2 cellular contexts compared by ENCODE assay signal in genomic region chr5:124783285-124783684, GRCh38.
TF ChIP-seq lines count a peak whose summit lies in the region.

No MANE protein-coding gene starts in this region.

TF ChIP-seq in liver, 16 proteins besides CTCF, POLR2A, EP300 and RAD21 (continued from another document):
- TF ChIP-seq MAX (IDR thresholded peaks at IDR 0.05), result no peak
- no peak for TF ChIP-seq SP1 (IDR thresholded peaks at IDR 0.05)
- TF ChIP-seq HNF4A (conservative IDR thresholded peaks at IDR 0.05), result no peak
- no peak for TF ChIP-seq NR2F2 (IDR thresholded peaks at IDR 0.05)
- TF ChIP-seq EGR1 (IDR thresholded peaks at IDR 0.05; ENCODE audit: low read depth in 2 of 2), result no peak
- no peak for TF ChIP-seq ATF3 (IDR thresholded peaks at IDR 0.05)
- no peak for TF ChIP-seq FOXA2 (IDR thresholded peaks at IDR 0.05)
- TF ChIP-seq JUND (IDR thresholded peaks at IDR 0.05), result no peak
- TF ChIP-seq FOXA1 (IDR thresholded peaks at IDR 0.05), result no peak
- TF ChIP-seq REST (IDR thresholded peaks at IDR 0.05), result no peak

TF ChIP-seq in HepG2, 621 proteins besides CTCF, POLR2A, EP300 and RAD21 (continued from another document):
- TF ChIP-seq BATF2 (CRISPR knock-in tag; IDR thresholded peaks at IDR 0.05), result no peak
- TF ChIP-seq ZNF318 (CRISPR knock-in tag; IDR thresholded peaks at IDR 0.05), result no peak
- TF ChIP-seq ZNF773 (CRISPR knock-in tag; IDR thresholded peaks at IDR 0.05; ENCODE audit: borderline replicate concordance), result no peak
- no peak for TF ChIP-seq REL (CRISPR knock-in tag; conservative IDR thresholded peaks at IDR 0.05)
- TF ChIP-seq SMYD3 (CRISPR knock-in tag; IDR thresholded peaks at IDR 0.05), result no peak
- TF ChIP-seq MYNN (CRISPR knock-in tag; IDR thresholded peaks at IDR 0.05; ENCODE audit: low read depth), result no peak
- no peak for TF ChIP-seq YEATS4 (CRISPR knock-in tag; IDR thresholded peaks at IDR 0.05; ENCODE audit: borderline replicate concordance)
- TF ChIP-seq ZBTB34 (CRISPR knock-in tag; IDR thresholded peaks at IDR 0.05), result no peak
- no peak for TF ChIP-seq HNRNPL (IDR thresholded peaks at IDR 0.05; ENCODE audit: low read depth, low read length)
- no peak for TF ChIP-seq POGK (CRISPR knock-in tag; conservative IDR thresholded peaks at IDR 0.05)
- no peak for TF ChIP-seq ZNF567 (CRISPR knock-in tag; IDR thresholded peaks at IDR 0.05; ENCODE audit: borderline replicate concordance)
